In genomic region chr2:191749181-191749540, GRCh38 we compare ENCODE assay signal across 23 cellular contexts.
DNase-seq lines count a peak whose midpoint lies in the region; ATAC-seq and TF ChIP-seq lines count a peak whose summit lies in the region.
"Had no signal": no experiment of that assay in that cellular context is flagged by ENCODE, and none has a peak within 500 bp of the region (broad histone marks: within the 10 kb centered on the region; RNA-seq: fewer than 3 reads in every experiment).

No MANE protein-coding gene starts in this region.

- ATAC-seq in GM18502 (IDR thresholded peaks at IDR 0.05; ENCODE audit: poor library complexity, unreplicated experiment) (peak; percentile 11), GM19351 (IDR thresholded peaks at IDR 0.05; ENCODE audit: unreplicated experiment) (peak; percentile 20), HG03442 (IDR thresholded peaks at IDR 0.05; ENCODE audit: unreplicated experiment) (peak; percentile 9), GM18498 (IDR thresholded peaks at IDR 0.05; ENCODE audit: unreplicated experiment) (no peak), HG03175 (IDR thresholded peaks at IDR 0.05; ENCODE audit: unreplicated experiment) (no peak)
- ATAC-seq: left colon had no signal

- H3K4me1 ChIP-seq in mammary epithelial cell (ENCODE audit: insufficient read depth, low read length) (peaks cover 24% of the 10 kb centered on the region), colonic mucosa (no peaks in the 10 kb centered on the region)
- H3K4me1 ChIP-seq: testis had no signal

- no peaks in the 10 kb centered on the region for H3K27me3 ChIP-seq in mammary epithelial cell (ENCODE audit: insufficient read depth, low read length)
- H3K27me3 ChIP-seq in colonic mucosa: no peaks in the 10 kb centered on the region
- H3K27me3 ChIP-seq: MG63, testis had no signal

- H3K36me3 ChIP-seq in mammary epithelial cell (ENCODE audit: insufficient read depth, low read length) (no peaks in the 10 kb centered on the region), colonic mucosa (no peaks in the 10 kb centered on the region)
- H3K36me3 ChIP-seq: MG63 had no signal

- H3K79me2 ChIP-seq in mammary epithelial cell (ENCODE audit: insufficient read depth, low read length): no peaks in the 10 kb centered on the region

- in situ Hi-C loops in mammary epithelial cell (cut with MboI; ENCODE audit: low sequenced_read_pairs in 2 of 2): no loop called here

- BruUV-seq in mammary epithelial cell (replicated peaks; lab: Mats Ljungman, UMichigan): no TSS peak

- no peak overlapping the region for H2AFZ ChIP-seq in mammary epithelial cell (ENCODE audit: low read depth, low read length)

- CTCF ChIA-PET in mammary epithelial cell (lab: Charles Lee; ENCODE audit: low non-redundant PET): no interaction called here

- no peak overlapping the region for H3K9ac ChIP-seq in mammary epithelial cell (ENCODE audit: insufficient read depth, low read length)
- H3K9ac ChIP-seq in colonic mucosa (ENCODE audit: low read depth in 2 of 2, low read length in 2 of 2): no peak overlapping the region

- DNase-seq in mammary epithelial cell (peak; percentile 28), colonic mucosa (no peak)
- no peak for DNase-seq in activated CD4-positive, CD25-positive, alpha-beta regulatory T cell (lab: John Stamatoyannopoulos, UW)
- DNase-seq: activated CD4-positive, alpha-beta T cell treated with anti-CD3 and anti-CD28 coated beads, Interleukin-2, amount 50 U/mL, for 4 hours; activated CD8-positive, alpha-beta memory T cell treated with anti-CD3 and anti-CD28 coated beads, Interleukin-2, amount 50 U/mL, for 4 hours; activated effector memory CD4-positive, alpha-beta T cell treated with Interleukin-2 at 50 U/mL for 16 hours; amniotic stem cell; DMS 273 treated with DMSO at 0.1 percent for 48 hours; GDM1; head of caudate nucleus; left colon; mesenchymal stem cell; MG63; NCI-H1694; NCI-H2171 treated with DMSO at 0.1 percent for 48 hours; NCI-H526; T-helper 9 cell; testis had no signal

- intact Hi-C loops in mammary epithelial cell (cut with micrococcal nuclease) (no loop called here), colonic mucosa (cut with DNase I) (no loop called here)

- dilution Hi-C loops in mammary epithelial cell (cut with HindIII; ENCODE audit: low sequenced_read_pairs): no loop called here

- TF ChIP-seq CTCF in mammary epithelial cell (conservative IDR thresholded peaks at IDR 0.05 in 1 of 2, IDR thresholded peaks at IDR 0.05 in 1 of 2; ENCODE audit: extremely low read depth in 1 of 2, insufficient read depth in 1 of 2, low read depth in 1 of 2, low read length in 2 of 2): no peak
- TF ChIP-seq CTCF in colonic mucosa (IDR thresholded peaks at IDR 0.05): no peak

- 62% methylated on average over 4 of the region's 4 CpGs for WGBS in mammary epithelial cell (ENCODE audit: low coverage, missing lambda C conversion rate)

- no peaks in the 10 kb centered on the region for H3K9me3 ChIP-seq in mammary epithelial cell (replicated peaks; ENCODE audit: insufficient read depth, low read length)
- H3K9me3 ChIP-seq in colonic mucosa: no peaks in the 10 kb centered on the region
- H3K9me3 ChIP-seq: MG63, testis had no signal

- no peaks in the 10 kb centered on the region for H4K20me1 ChIP-seq in mammary epithelial cell (ENCODE audit: insufficient read depth, low read length)

- no peak overlapping the region for H3K4me2 ChIP-seq in mammary epithelial cell (ENCODE audit: insufficient read depth, low read depth, low read length)

- no peak overlapping the region for H3K27ac ChIP-seq in mammary epithelial cell (ENCODE audit: insufficient read depth, low read depth, low read length)
- no peak overlapping the region for H3K27ac ChIP-seq in colonic mucosa
- H3K27ac ChIP-seq: testis had no signal

- H3K4me3 ChIP-seq in mammary epithelial cell (replicated peaks in 1 of 3; ENCODE audit: insufficient read depth in 1 of 3, low read depth in 2 of 3, low read length in 3 of 3) (no peak overlapping the region), colonic mucosa (no peak overlapping the region)
- H3K4me3 ChIP-seq: MG63, testis had no signal

Comparison
In these comparisons a context has a peak if more than half of its experiments do, and no peak if none do; other contexts are left out.
1. ATAC-seq: peak in GM18502 (single experiment), GM19351 (single experiment) and HG03442 (single experiment); none in GM18498 (single experiment) and HG03175 (single experiment).